ENCODE assay signal across 9 cellular contexts in the genomic region with DNA sequence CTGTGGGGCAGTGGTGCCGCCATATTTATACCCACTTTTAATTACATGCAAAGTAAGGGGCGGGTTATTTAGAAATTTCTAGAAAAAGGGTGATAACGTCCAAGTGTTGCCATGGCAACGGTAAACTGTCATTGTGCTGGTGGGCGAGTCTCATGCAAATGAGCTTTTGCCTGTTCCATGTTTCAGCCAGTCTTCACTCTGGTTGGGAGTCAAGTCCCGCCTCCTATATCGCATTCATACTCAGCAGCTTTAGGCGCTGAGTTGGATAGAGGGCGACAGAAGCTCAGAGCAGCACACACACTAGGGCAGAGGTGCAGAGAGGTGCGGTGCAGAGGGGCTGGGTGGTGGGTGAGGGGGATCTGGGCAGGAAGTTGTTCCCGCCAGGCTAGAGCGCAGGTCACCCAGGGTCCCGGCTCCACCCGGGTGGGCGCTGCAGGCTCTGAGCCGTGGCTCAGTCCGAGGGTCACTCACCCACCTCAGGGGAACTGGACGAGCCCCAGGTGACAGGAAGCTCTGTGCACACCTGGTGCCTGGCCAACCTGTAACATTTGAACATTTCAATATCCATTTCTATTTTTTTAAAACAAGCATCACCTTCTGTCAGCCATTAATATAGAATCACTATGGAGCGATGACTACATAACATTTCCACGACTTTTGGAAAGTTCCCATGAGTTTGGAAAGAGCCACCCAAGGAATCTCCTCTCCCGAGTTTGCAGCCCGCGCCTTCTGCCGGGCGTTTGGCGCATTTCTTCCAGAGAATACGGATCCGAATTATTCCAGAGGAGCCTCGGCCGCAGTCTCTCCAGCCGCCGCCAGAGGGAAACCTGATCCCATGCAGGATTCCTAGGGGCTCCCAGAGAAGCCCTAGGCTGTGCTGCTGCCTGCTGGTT.
DNase-seq lines count a peak whose midpoint lies in the region; ATAC-seq, FAIRE-seq and TF ChIP-seq lines count a peak whose summit lies in the region.
"Had no signal": no experiment of that assay in that cellular context is flagged by ENCODE, and none has a peak within 500 bp of the region (broad histone marks: within the 10 kb centered on the region; RNA-seq: fewer than 3 reads in every experiment).

No MANE protein-coding gene starts in this region.

- peak; percentile 85 for FAIRE-seq in K562 (lab: Jason Lieb, UNC)

- H3K79me2 ChIP-seq in K562 (ENCODE audit: control insufficient read depth, insufficient read depth, low read length) (no peaks in the 10 kb centered on the region), smooth muscle cell (ENCODE audit: low read depth) (no peaks in the 10 kb centered on the region)

- H3K4me3 ChIP-seq in K562 (no peak overlapping the region), iPS-15b (ENCODE audit: low read depth, low read length) (peak overlapping the region; percentile 59), smooth muscle cell (no peak overlapping the region)

- no peaks in the 10 kb centered on the region for H4K20me1 ChIP-seq in K562 (replicated peaks; ENCODE audit: control insufficient read depth, insufficient read depth, low read length)
- H4K20me1 ChIP-seq in smooth muscle cell (ENCODE audit: low read depth): no peaks in the 10 kb centered on the region

- H3K27ac ChIP-seq in K562 (ENCODE audit: extremely low read depth, low read depth, low read length): no peak overlapping the region
- H3K27ac ChIP-seq in smooth muscle cell (ENCODE audit: low read depth): no peak overlapping the region
- H3K27ac ChIP-seq: epithelial cell of prostate had no signal

- TF ChIP-seq CTCF in K562 (IDR thresholded peaks at IDR 0.05 in 2 of 3, conservative IDR thresholded peaks at IDR 0.05 in 1 of 3; ENCODE audit: insufficient read depth in 2 of 3, low read depth in 1 of 3, low read length in 3 of 3) (peak; percentile 79 to 94 (median 92)), smooth muscle cell (IDR thresholded peaks at IDR 0.05; ENCODE audit: borderline replicate concordance, insufficient read depth, poor library complexity, severe bottlenecking) (peak; percentile 79)

- in situ Hi-C loops in K562 (cut with MboI): no loop called here

- peaks cover 0 to 9% of the 10 kb centered on the region in 2 experiments; a peak in 2 of 5 replicates for H3K27me3 ChIP-seq in K562 (ENCODE audit: control insufficient read depth in 2 of 2, insufficient read depth in 2 of 2, low read length in 2 of 2)
- H3K27me3 ChIP-seq in iPS-15b (ENCODE audit: control insufficient read depth, insufficient read depth, low read length): peaks cover 3% of the 10 kb centered on the region
- peaks cover 40% of the 10 kb centered on the region for H3K27me3 ChIP-seq in smooth muscle cell (ENCODE audit: low read depth)

- H3F3A ChIP-seq in smooth muscle cell (ENCODE audit: low read depth): no peaks in the 10 kb centered on the region

- no peaks in the 10 kb centered on the region for H3K9me3 Mint-ChIP-seq in stimulated activated naive CD8-positive, alpha-beta T cell treated with anti-CD3 and anti-CD28 coated beads, Interleukin-15, amount 100 ng/mL, for 72 hours

- H3K9me3 ChIP-seq in K562 (replicated peaks; ENCODE audit: control insufficient read depth, insufficient read depth, low read depth, low read length): no peaks in the 10 kb centered on the region
- H3K9me3 ChIP-seq in iPS-15b (ENCODE audit: control insufficient read depth, insufficient read depth, low read length): no peaks in the 10 kb centered on the region
- H3K9me3 ChIP-seq in smooth muscle cell (replicated peaks; ENCODE audit: low read depth): no peaks in the 10 kb centered on the region

- H2AFZ ChIP-seq in K562 (ENCODE audit: low read depth, low read length) (no peak overlapping the region), smooth muscle cell (ENCODE audit: low read depth) (no peak overlapping the region)

- H3K27ac Mint-ChIP-seq in stimulated activated naive CD8-positive, alpha-beta T cell treated with anti-CD3 and anti-CD28 coated beads, Interleukin-15, amount 100 ng/mL, for 72 hours: no peak overlapping the region

- no peaks in the 10 kb centered on the region for H3K9me1 ChIP-seq in K562 (ENCODE audit: control insufficient read depth, insufficient read depth, low read length)

- no peak overlapping the region for H3K9ac ChIP-seq in K562 (ENCODE audit: insufficient read depth in 1 of 2, low read depth in 2 of 2, low read length in 2 of 2)
- H3K9ac ChIP-seq in iPS-15b (ENCODE audit: low read depth, low read length): no peak overlapping the region
- no peak overlapping the region for H3K9ac ChIP-seq in smooth muscle cell (ENCODE audit: low read depth)

- intact Hi-C loops in K562 (cut with micrococcal nuclease): loop anchor here (1.0 kb wide), 1 partner anchor 10 kb away; no protein-coding TSS in a partner anchor

- DNase-seq in stimulated activated naive CD8-positive, alpha-beta T cell treated with anti-CD3 and anti-CD28 coated beads, Interleukin-15, Interleukin-2, amounts not matched to agents 100 U/mL and 50 U/mL, for 24 hours: peak; percentile 47
- no peak for DNase-seq in stimulated activated naive CD8-positive, alpha-beta T cell treated with anti-CD3 and anti-CD28 coated beads, Interleukin-15, amount 100 ng/mL, for 72 hours
- DNase-seq in NCI-H2171 (lab: John Stamatoyannopoulos, UW) (peak; percentile 82), K562 (ENCODE audit: extremely low read depth in 1 of 4, low spot score in 3 of 4) (peak; percentile 62 to 68 (median 64)), smooth muscle cell (lab: John Stamatoyannopoulos, UW; ENCODE audit: unreplicated experiment) (peak; percentile 32), GDM1 (lab: John Stamatoyannopoulos, UW) (no peak)

- ATAC-seq in stimulated activated naive CD8-positive, alpha-beta T cell treated with anti-CD3 and anti-CD28 coated beads, Interleukin-15, Interleukin-2, amounts not matched to agents 100 U/mL and 50 U/mL, for 24 hours: no peak
- ATAC-seq in stimulated activated naive CD8-positive, alpha-beta T cell treated with anti-CD3 and anti-CD28 coated beads, Interleukin-15, amount 100 ng/mL, for 72 hours: no peak
- ATAC-seq in K562: peak; percentile 96
- no peak for ATAC-seq in GM19328 (IDR thresholded peaks at IDR 0.05; ENCODE audit: unreplicated experiment)

- no peak for TF ChIP-seq POLR2A in K562 (conservative IDR thresholded peaks at IDR 0.05)

- 10% methylated on average over 32 of the region's 32 CpGs for WGBS in K562 (ENCODE audit: insufficient coverage, low coverage, missing lambda C conversion rate)
- WGBS in smooth muscle cell (ENCODE audit: low lambda C conversion rate): 20% methylated on average over 27 of the region's 32 CpGs

- TF ChIP-seq RAD21 in K562 (CRISPR knock-in tag; conservative IDR thresholded peaks at IDR 0.05 in 1 of 2, IDR thresholded peaks at IDR 0.05 in 1 of 2): peak; percentile 16 to 44; a peak in 2 of 4 replicates

- no peak overlapping the region for H3K4me2 ChIP-seq in K562 (ENCODE audit: insufficient read depth, low read length)
- H3K4me2 ChIP-seq in smooth muscle cell: no peak overlapping the region

- no peaks in the 10 kb centered on the region for H3K4me1 Mint-ChIP-seq in stimulated activated naive CD8-positive, alpha-beta T cell treated with anti-CD3 and anti-CD28 coated beads, Interleukin-15, amount 100 ng/mL, for 72 hours

- H3K27me3 Mint-ChIP-seq in stimulated activated naive CD8-positive, alpha-beta T cell treated with anti-CD3 and anti-CD28 coated beads, Interleukin-15, amount 100 ng/mL, for 72 hours: peaks cover 71% of the 10 kb centered on the region

- no TSS peak for BruUV-seq in K562 (replicated peaks; lab: Mats Ljungman, UMichigan)

- POLR2A ChIA-PET in K562 (lab: Yijun Ruan, JAX): interaction anchor here (0.6 to 0.7 kb wide), 2 partner anchors 49 to 184 kb away, joined by 3 read pairs; no protein-coding TSS in a partner anchor

- no peaks in the 10 kb centered on the region for H3K36me3 ChIP-seq in K562 (ENCODE audit: control insufficient read depth, insufficient read depth, low read length)
- no peaks in the 10 kb centered on the region for H3K36me3 ChIP-seq in iPS-15b (ENCODE audit: control insufficient read depth, insufficient read depth, low read length)
- no peaks in the 10 kb centered on the region for H3K36me3 ChIP-seq in smooth muscle cell (ENCODE audit: low read depth)

- H3K4me1 ChIP-seq in K562 (replicated peaks in 1 of 2; ENCODE audit: control insufficient read depth in 2 of 2, insufficient read depth in 2 of 2, low read length in 2 of 2): peaks cover 0 to 5% of the 10 kb centered on the region in 2 experiments; a peak in 1 of 5 replicates
- no peaks in the 10 kb centered on the region for H3K4me1 ChIP-seq in iPS-15b (ENCODE audit: control insufficient read depth, insufficient read depth, low read length)
- H3K4me1 ChIP-seq in smooth muscle cell (ENCODE audit: low read depth): no peaks in the 10 kb centered on the region

- H3K4me3 Mint-ChIP-seq in stimulated activated naive CD8-positive, alpha-beta T cell treated with anti-CD3 and anti-CD28 coated beads, Interleukin-15, amount 100 ng/mL, for 72 hours: no peak overlapping the region

- TF ChIP-seq EP300 in K562 (IDR thresholded peaks at IDR 0.05; ENCODE audit: low read length): no peak

- CTCF ChIA-PET in K562 (lab: Yijun Ruan, JAX; ENCODE audit: low intra/inter-chr PET ratio): interaction anchor here (1.7 kb wide), 1 partner anchor 10 kb away, joined by 12 read pairs; no protein-coding TSS in a partner anchor

TF ChIP-seq in K562, 482 proteins besides CTCF, POLR2A, EP300 and RAD21 (continues in another document):
- no peak for TF ChIP-seq ZNF311 (CRISPR knock-in tag; IDR thresholded peaks at IDR 0.05)
- TF ChIP-seq HMG20A (CRISPR knock-in tag; conservative IDR thresholded peaks at IDR 0.05): no peak
- TF ChIP-seq PHTF2 (CRISPR knock-in tag; IDR thresholded peaks at IDR 0.05): no peak
- peak; percentile 36; the same call in 1 of the 2 replicates for TF ChIP-seq MAFK (IDR thresholded peaks at IDR 0.05; ENCODE audit: low read length)
- TF ChIP-seq SMARCA4 (IDR thresholded peaks at IDR 0.05): no peak
- TF ChIP-seq RFX1 (IDR thresholded peaks at IDR 0.05): peak; percentile 92
- TF ChIP-seq, protein P1, sequence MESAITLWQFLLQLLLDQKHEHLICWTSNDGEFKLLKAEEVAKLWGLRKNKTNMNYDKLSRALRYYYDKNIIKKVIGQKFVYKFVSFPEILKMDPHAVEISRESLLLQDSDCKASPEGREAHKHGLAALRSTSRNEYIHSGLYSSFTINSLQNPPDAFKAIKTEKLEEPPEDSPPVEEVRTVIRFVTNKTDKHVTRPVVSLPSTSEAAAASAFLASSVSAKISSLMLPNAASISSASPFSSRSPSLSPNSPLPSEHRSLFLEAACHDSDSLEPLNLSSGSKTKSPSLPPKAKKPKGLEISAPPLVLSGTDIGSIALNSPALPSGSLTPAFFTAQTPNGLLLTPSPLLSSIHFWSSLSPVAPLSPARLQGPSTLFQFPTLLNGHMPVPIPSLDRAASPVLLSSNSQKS (CRISPR knock-in tag; IDR thresholded peaks at IDR 0.05): no peak
- TF ChIP-seq ZKSCAN1 (IDR thresholded peaks at IDR 0.05; ENCODE audit: low read depth, low read length): no peak
- 0 out of 2 replicates have a peak, but pooled peaks have one; percentile 38 for TF ChIP-seq BMI1 (IDR thresholded peaks at IDR 0.05; ENCODE audit: low read length)
- TF ChIP-seq CAMTA2 (CRISPR knock-in tag; conservative IDR thresholded peaks at IDR 0.05): no peak
- no peak for TF ChIP-seq EZH2 (IDR thresholded peaks at IDR 0.05; ENCODE audit: borderline replicate concordance, low read depth, low read length)
- TF ChIP-seq ZNF644 (tag; IDR thresholded peaks at IDR 0.05; ENCODE audit: low read depth): no peak

Comparison
In these comparisons a context has a peak if more than half of its experiments do, and no peak if none do; other contexts are left out.
1. DNase-seq: peak in stimulated activated naive CD8-positive, alpha-beta T cell treated with anti-CD3 and anti-CD28 coated beads, Interleukin-15, Interleukin-2, amounts not matched to agents 100 U/mL and 50 U/mL, for 24 hours (single experiment), NCI-H2171 (single experiment), K562 (4 of 4) and smooth muscle cell (single experiment); none in stimulated activated naive CD8-positive, alpha-beta T cell treated with anti-CD3 and anti-CD28 coated beads, Interleukin-15, amount 100 ng/mL, for 72 hours (0 of 2) and GDM1 (single experiment).